In the genomic region with DNA sequence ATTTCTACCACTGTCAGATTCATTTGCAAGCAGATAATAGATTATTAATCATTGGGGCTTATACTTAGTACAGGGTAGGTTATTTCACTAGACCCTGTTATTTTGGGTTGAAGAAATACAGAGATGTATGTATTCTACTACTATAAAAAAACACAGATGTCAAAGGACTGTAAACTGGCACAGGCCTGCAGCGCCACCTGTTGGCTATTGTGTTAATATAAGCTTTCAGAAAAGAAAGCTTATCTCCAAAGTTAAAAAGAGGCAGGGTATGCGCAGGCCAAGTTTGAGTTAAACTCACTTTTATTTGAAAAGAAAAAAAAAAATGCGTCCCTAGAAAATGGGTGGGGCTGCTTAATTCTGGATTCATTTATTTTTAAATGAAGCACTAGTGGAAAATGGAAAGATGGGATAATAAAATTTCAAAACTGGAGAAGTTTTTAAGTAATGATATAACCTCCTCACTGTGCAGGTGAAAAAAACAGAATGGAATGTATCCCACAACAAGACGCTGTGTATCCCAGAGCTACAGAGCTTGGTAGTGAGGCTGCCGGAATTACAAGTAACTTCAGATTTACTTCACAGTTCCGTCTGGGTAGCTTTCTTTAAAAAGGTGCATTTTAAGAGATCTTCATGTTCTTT, we compare ENCODE assay signal across 8 cellular contexts.
DNase-seq lines count a peak whose midpoint lies in the region; ATAC-seq and TF ChIP-seq lines count a peak whose summit lies in the region.

No MANE protein-coding gene starts in this region.

- ATAC-seq in activated naive CD8-positive, alpha-beta T cell treated with anti-CD3 and anti-CD28 coated beads, Interleukin-2, amount 10 ng/mL, durations not matched to agents 7 days and 5 days (ENCODE audit: low read depth): no peak
- peak in 3 of 4 donors; percentile 52 to 76 (median 67) for ATAC-seq in heart left ventricle

- peak; percentile 81 to 95 (median 86) for TF ChIP-seq CTCF in heart left ventricle (IDR thresholded peaks at IDR 0.05)

- intact Hi-C loops in heart left ventricle (cut with DNase I): loop anchor here (1.0 to 10.0 kb wide), 17 partner anchors 37 to 1284 kb away; a partner anchor contains a TSS

- no peaks in the 10 kb centered on the region for H3K27me3 ChIP-seq in heart left ventricle

- no peak overlapping the region for H3K4me3 ChIP-seq in Jurkat, Clone E6-1 (ENCODE audit: low read length)
- no peak overlapping the region for H3K4me3 ChIP-seq in heart left ventricle

- no peaks in the 10 kb centered on the region for H3K36me3 Mint-ChIP-seq in activated naive CD8-positive, alpha-beta T cell treated with anti-CD3 and anti-CD28 coated beads, Interleukin-2, amount 10 ng/mL, durations not matched to agents 7 days and 5 days

- H3K9me3 ChIP-seq in heart left ventricle: peaks cover 0 to 9% (median 0%) of the 10 kb centered on the region in 12 donors

- TF ChIP-seq POLR2A in heart left ventricle (IDR thresholded peaks at IDR 0.05): no peak

- 32 to 41% (median 33%) methylated on average over 6 of the region's 6 CpGs for WGBS in heart left ventricle, 4 donors

- no peaks in the 10 kb centered on the region for H3K36me3 ChIP-seq in heart left ventricle

- no peak overlapping the region for H3K27ac Mint-ChIP-seq in activated naive CD8-positive, alpha-beta T cell treated with anti-CD3 and anti-CD28 coated beads, Interleukin-2, amount 10 ng/mL, durations not matched to agents 7 days and 5 days

- peak; percentile 45 for DNase-seq in NOMO-1 treated with DMSO at 0.1 percent for 48 hours (lab: John Stamatoyannopoulos, UW; ENCODE audit: unreplicated experiment)
- DNase-seq in NOMO-1 treated with dmso at 0.1 percent for 144 hours (lab: John Stamatoyannopoulos, UW; ENCODE audit: unreplicated experiment): no peak
- DNase-seq in Jurkat, Clone E6-1 (ENCODE audit: low read depth, low spot score): peak; percentile 46
- DNase-seq in SKM-1 treated with dmso at 0.1 percent for 144 hours (lab: John Stamatoyannopoulos, UW; ENCODE audit: unreplicated experiment): peak; percentile 60
- DNase-seq in activated naive CD8-positive, alpha-beta T cell treated with anti-CD3 and anti-CD28 coated beads, Interleukin-2, amount 10 ng/mL, durations not matched to agents 7 days and 5 days: peak; percentile 67
- DNase-seq in heart left ventricle: peak; percentile 70 to 83 (median 73)
- DNase-seq in pulmonary artery endothelial cell (ENCODE audit: low read depth, low spot score): peak; percentile 30
- no peak for DNase-seq in NCI-H526 treated with DMSO at 0.1 percent for 48 hours (lab: John Stamatoyannopoulos, UW)

- peaks cover 0 to 25% (median 17%) of the 10 kb centered on the region in 12 donors for H3K4me1 ChIP-seq in heart left ventricle

- H3K27me3 Mint-ChIP-seq in activated naive CD8-positive, alpha-beta T cell treated with anti-CD3 and anti-CD28 coated beads, Interleukin-2, amount 10 ng/mL, durations not matched to agents 7 days and 5 days: no peaks in the 10 kb centered on the region

- H3K27ac ChIP-seq in heart left ventricle: peak overlapping the region in 2 of 12 donors; percentile 3 to 17

- H3K4me1 Mint-ChIP-seq in activated naive CD8-positive, alpha-beta T cell treated with anti-CD3 and anti-CD28 coated beads, Interleukin-2, amount 10 ng/mL, durations not matched to agents 7 days and 5 days: peaks cover 3% of the 10 kb centered on the region

- POLR2A ChIA-PET in activated naive CD8-positive, alpha-beta T cell treated with anti-CD3 and anti-CD28 coated beads, Interleukin-2, amount 10 ng/mL, durations not matched to agents 7 days and 5 days (lab: Charles Lee): interaction anchor here (0.5 kb wide), 1 partner anchor 73 kb away, joined by 3 read pairs; no protein-coding TSS in a partner anchor

- no peaks in the 10 kb centered on the region for H3K9me3 Mint-ChIP-seq in activated naive CD8-positive, alpha-beta T cell treated with anti-CD3 and anti-CD28 coated beads, Interleukin-2, amount 10 ng/mL, durations not matched to agents 7 days and 5 days

- no peak overlapping the region for H3K4me3 Mint-ChIP-seq in activated naive CD8-positive, alpha-beta T cell treated with anti-CD3 and anti-CD28 coated beads, Interleukin-2, amount 10 ng/mL, durations not matched to agents 7 days and 5 days

Comparison
In these comparisons a context has a peak if more than half of its experiments do, and no peak if none do; other contexts are left out.
1. DNase-seq: peak in NOMO-1 treated with DMSO at 0.1 percent for 48 hours (single experiment), Jurkat, Clone E6-1 (single experiment), SKM-1 treated with dmso at 0.1 percent for 144 hours (single experiment), activated naive CD8-positive, alpha-beta T cell treated with anti-CD3 and anti-CD28 coated beads, Interleukin-2, amount 10 ng/mL, durations not matched to agents 7 days and 5 days (single experiment), heart left ventricle (5 of 5) and pulmonary artery endothelial cell (single experiment); none in NOMO-1 treated with dmso at 0.1 percent for 144 hours (single experiment) and NCI-H526 treated with DMSO at 0.1 percent for 48 hours (single experiment).